In genomic region chr3:106213954-106214353, GRCh38 we compare ENCODE assay signal across 30 cellular contexts.
A peak's percentile ranks its signal among the peaks of the same experiment; 100 is the strongest.
DNase-seq lines count a peak whose midpoint lies in the region; ATAC-seq, FAIRE-seq and TF ChIP-seq lines count a peak whose summit lies in the region.
"Had no signal": no experiment of that assay in that cellular context is flagged by ENCODE, and none has a peak within 500 bp of the region (broad histone marks: within the 10 kb centered on the region; RNA-seq: fewer than 3 reads in every experiment).

No MANE protein-coding gene starts in this region.

- no peak for DNase-seq in T-helper 2 cell treated with Interferon-gamma antibody and Interleukin-4, amounts not matched to agents 5 μg/mL and 100 μg/mL, for 36 hours (ENCODE audit: low spot score)
- DNase-seq in T-helper 2 cell (no peak), A549 (ENCODE audit: low read depth in 1 of 2, low spot score in 1 of 2) (no peak), Karpas-422 (peak; percentile 47), AG20443 (ENCODE audit: low spot score) (no peak), neuronal stem cell (ENCODE audit: low spot score) (no peak)
- no peak for DNase-seq in activated T-helper 2 cell treated with anti-CD3 and anti-CD28 coated beads, Interferon-gamma antibody, Interleukin-2, Interleukin-4, amounts not matched to agents 10 μg/mL and 5 μg/mL and 100 μg/mL, durations not matched to agents 14 hours and 24 hours and 36 hours (ENCODE audit: low spot score)
- DNase-seq: activated effector memory CD4-positive, alpha-beta T cell treated with anti-CD3 and anti-CD28 coated beads, Interleukin-2, amount 50 U/mL, for 16 hours; adrenal gland; central memory CD4-positive, alpha-beta T cell; cortex of kidney; effector memory CD4-positive, alpha-beta T cell; H7; KG1; MG63; NCI-H1417; NCI-H2029; NCI-H510A treated with DMSO at 0.1 percent for 48 hours; NK-92 treated with Interleukin-12 subunit alpha and Interleukin-12 subunit beta, amount 100 ng/mL, for 24 hours; retina; stimulated activated naive CD4-positive, alpha-beta T cell treated with Interleukin-2 at 50 U/mL for 16 hours; T-helper 17 cell; testis had no signal

- H2BK15ac ChIP-seq in neuronal stem cell (ENCODE audit: low read length) = no peak overlapping the region

- H4K8ac ChIP-seq in neuronal stem cell (ENCODE audit: low read depth, low read length) = no peak overlapping the region

- no peak overlapping the region for H3K4ac ChIP-seq in neuronal stem cell (ENCODE audit: low read length)

- TF ChIP-seq POLR2A in A549 (IDR thresholded peaks at IDR 0.05; ENCODE audit: low read length) = no peak

- no peak for TF ChIP-seq EP300 in A549 (IDR thresholded peaks at IDR 0.05)

- H4K20me1 ChIP-seq in Karpas-422 (ENCODE audit: insufficient read depth, low read depth, low read length) = no peaks in the 10 kb centered on the region

- no peak overlapping the region for H2AFZ ChIP-seq in Karpas-422 (ENCODE audit: low read length)
- H2AFZ ChIP-seq in neuronal stem cell (ENCODE audit: low read length) = no peak overlapping the region
- H2AFZ ChIP-seq: parathyroid adenoma had no signal

- H3K27ac ChIP-seq in A549 (no peak overlapping the region), Karpas-422 (ENCODE audit: low read length) (no peak overlapping the region), neuronal stem cell (replicated peaks; ENCODE audit: low read length) (no peak overlapping the region)
- H3K27ac ChIP-seq: 22Rv1, adrenal gland, parathyroid adenoma, testis had no signal

- H3K4me1 Mint-ChIP-seq in T-helper 2 cell treated with Interferon-gamma antibody and Interleukin-4, amounts not matched to agents 5 μg/mL and 100 μg/mL, for 36 hours (ENCODE audit: low read depth) = peaks cover 23% of the 10 kb centered on the region
- H3K4me1 Mint-ChIP-seq in activated T-helper 2 cell treated with anti-CD3 and anti-CD28 coated beads, Interferon-gamma antibody, Interleukin-2, Interleukin-4, amounts not matched to agents 10 μg/mL and 5 μg/mL and 100 μg/mL, durations not matched to agents 14 hours and 24 hours and 36 hours (ENCODE audit: low read depth) = peaks cover 51% of the 10 kb centered on the region
- H3K4me1 Mint-ChIP-seq: CD14-positive monocyte, neural crest cell had no signal

- ATAC-seq in A549 (no peak), HG02588 (IDR thresholded peaks at IDR 0.05; ENCODE audit: unreplicated experiment) (no peak)
- ATAC-seq: SK-N-SH treated with all-trans-retinoic acid at 6 μM for 48 hours, T-helper 17 cell had no signal

- POLR2A ChIA-PET in A549 (lab: Yijun Ruan, JAX) = no interaction called here

- peaks cover 19% of the 10 kb centered on the region for H3K36me3 Mint-ChIP-seq in T-helper 2 cell treated with Interferon-gamma antibody and Interleukin-4, amounts not matched to agents 5 μg/mL and 100 μg/mL, for 36 hours (ENCODE audit: low read depth)
- H3K36me3 Mint-ChIP-seq in activated T-helper 2 cell treated with anti-CD3 and anti-CD28 coated beads, Interferon-gamma antibody, Interleukin-2, Interleukin-4, amounts not matched to agents 10 μg/mL and 5 μg/mL and 100 μg/mL, durations not matched to agents 14 hours and 24 hours and 36 hours (ENCODE audit: low read depth) = peaks cover 31% of the 10 kb centered on the region
- H3K36me3 Mint-ChIP-seq: CD14-positive monocyte had no signal

- H3K4me2 ChIP-seq in A549 = 0 out of 3 replicates have a peak overlapping the region, but pooled peaks have one; percentile 23
- H3K4me2 ChIP-seq in Karpas-422 (ENCODE audit: low read depth, low read length, poor library complexity, severe bottlenecking) = no peak overlapping the region
- no peak overlapping the region for H3K4me2 ChIP-seq in neuronal stem cell (ENCODE audit: insufficient read depth, low read length, poor library complexity, severe bottlenecking)

- H3K27me3 Mint-ChIP-seq in T-helper 2 cell treated with Interferon-gamma antibody and Interleukin-4, amounts not matched to agents 5 μg/mL and 100 μg/mL, for 36 hours (ENCODE audit: low read depth) = no peaks in the 10 kb centered on the region
- H3K27me3 Mint-ChIP-seq in activated T-helper 2 cell treated with anti-CD3 and anti-CD28 coated beads, Interferon-gamma antibody, Interleukin-2, Interleukin-4, amounts not matched to agents 10 μg/mL and 5 μg/mL and 100 μg/mL, durations not matched to agents 14 hours and 24 hours and 36 hours (ENCODE audit: low read depth) = no peaks in the 10 kb centered on the region
- H3K27me3 Mint-ChIP-seq: T-helper 17 cell had no signal

- no peak for FAIRE-seq in A549 (lab: Jason Lieb, UNC)
- FAIRE-seq: D721Med had no signal

- no peaks in the 10 kb centered on the region for H3K9me2 ChIP-seq in Karpas-422 (replicated peaks; ENCODE audit: insufficient read depth, low read length)

- WGBS in A549 (ENCODE audit: missing lambda C conversion rate) = 78% methylated on average over 4 of the region's 4 CpGs
- no CpG with 5 or more reads among the region's 4 CpGs for WGBS in neuronal stem cell (ENCODE audit: extremely low coverage in 2 of 2, insufficient read length in 2 of 2, insufficient replicate concordance in 1 of 2), 2 donors

- H3K79me2 ChIP-seq in Karpas-422 (ENCODE audit: low read length) = no peaks in the 10 kb centered on the region
- H3K79me2 ChIP-seq: parathyroid adenoma had no signal

- H2BK120ac ChIP-seq in neuronal stem cell (ENCODE audit: low read depth, low read length) = no peak overlapping the region

- no peak for TF ChIP-seq CTCF in A549 (IDR thresholded peaks at IDR 0.05)

- intact Hi-C loops in activated T-helper 2 cell treated with anti-CD3 and anti-CD28 coated beads, Interferon-gamma antibody, Interleukin-2, Interleukin-4, amounts not matched to agents 10 μg/mL and 5 μg/mL and 100 μg/mL, durations not matched to agents 14 hours and 24 hours and 36 hours (cut with micrococcal nuclease) = loop anchor here (2.0 to 10.0 kb wide), 5 partner anchors 29 to 537 kb away; no protein-coding TSS in a partner anchor

- H3K9ac ChIP-seq in Karpas-422 (ENCODE audit: low read length) = no peak overlapping the region
- H3K9ac ChIP-seq in neuronal stem cell (ENCODE audit: low read depth, low read length, poor library complexity) = no peak overlapping the region
- H3K9ac ChIP-seq: parathyroid adenoma had no signal

- H3K4me3 ChIP-seq in A549 (no peak overlapping the region), Karpas-422 (ENCODE audit: low read length) (no peak overlapping the region), neuronal stem cell (ENCODE audit: low read length in 2 of 2) (no peak overlapping the region)
- H3K4me3 ChIP-seq: adrenal gland, MG63, testis had no signal

- H3K14ac ChIP-seq in neuronal stem cell (ENCODE audit: low read length) = no peak overlapping the region

- H4K91ac ChIP-seq in neuronal stem cell (ENCODE audit: low read depth, low read length, poor library complexity) = no peak overlapping the region

- H2BK5ac ChIP-seq in neuronal stem cell (ENCODE audit: low read length) = no peak overlapping the region

- no peak overlapping the region for H3K23ac ChIP-seq in neuronal stem cell (ENCODE audit: low read depth, low read length, poor library complexity)

- no peaks in the 10 kb centered on the region for H3K79me1 ChIP-seq in neuronal stem cell (ENCODE audit: low read depth, low read length)

- no peak for TF ChIP-seq RAD21 in A549 (conservative IDR thresholded peaks at IDR 0.05 in 1 of 2, IDR thresholded peaks at IDR 0.05 in 1 of 2)

- H3K9me3 Mint-ChIP-seq in T-helper 2 cell treated with Interferon-gamma antibody and Interleukin-4, amounts not matched to agents 5 μg/mL and 100 μg/mL, for 36 hours = peaks cover 23% of the 10 kb centered on the region
- H3K9me3 Mint-ChIP-seq in activated T-helper 2 cell treated with anti-CD3 and anti-CD28 coated beads, Interferon-gamma antibody, Interleukin-2, Interleukin-4, amounts not matched to agents 10 μg/mL and 5 μg/mL and 100 μg/mL, durations not matched to agents 14 hours and 24 hours and 36 hours = peaks cover 32% of the 10 kb centered on the region

- CTCF ChIA-PET in A549 (lab: Yijun Ruan, JAX) = interaction anchor here (1.1 kb wide), 1 partner anchor 395 kb away, joined by 3 read pairs; no protein-coding TSS in a partner anchor

- H3K4me1 ChIP-seq in A549 (no peaks in the 10 kb centered on the region), Karpas-422 (ENCODE audit: low read length) (peaks cover 9% of the 10 kb centered on the region), neuronal stem cell (ENCODE audit: control insufficient read depth in 2 of 2, insufficient read depth in 1 of 2, low read depth in 1 of 2, low read length in 2 of 2) (no peaks in the 10 kb centered on the region)
- H3K4me1 ChIP-seq: adrenal gland, parathyroid adenoma, testis had no signal

- no peaks in the 10 kb centered on the region for H3K9me3 ChIP-seq in A549
- H3K9me3 ChIP-seq in Karpas-422 (ENCODE audit: low read length) = no peaks in the 10 kb centered on the region
- no peaks in the 10 kb centered on the region for H3K9me3 ChIP-seq in neuronal stem cell (replicated peaks in 1 of 2; ENCODE audit: control insufficient read depth in 2 of 2, insufficient read depth in 1 of 2, low read depth in 1 of 2, low read length in 2 of 2)
- H3K9me3 ChIP-seq: testis had no signal

- H2BK12ac ChIP-seq in neuronal stem cell (ENCODE audit: low read length) = no peak overlapping the region

- no peak overlapping the region for H3K18ac ChIP-seq in neuronal stem cell (ENCODE audit: low read length)

- no peak overlapping the region for H2AK5ac ChIP-seq in neuronal stem cell (ENCODE audit: low read depth, low read length)

- H3K4me3 Mint-ChIP-seq in T-helper 2 cell treated with Interferon-gamma antibody and Interleukin-4, amounts not matched to agents 5 μg/mL and 100 μg/mL, for 36 hours = no peak overlapping the region
- H3K4me3 Mint-ChIP-seq in activated T-helper 2 cell treated with anti-CD3 and anti-CD28 coated beads, Interferon-gamma antibody, Interleukin-2, Interleukin-4, amounts not matched to agents 10 μg/mL and 5 μg/mL and 100 μg/mL, durations not matched to agents 14 hours and 24 hours and 36 hours (ENCODE audit: low read depth) = peak overlapping the region; percentile 40
- H3K4me3 Mint-ChIP-seq: CD14-positive monocyte, neural crest cell, T-helper 17 cell had no signal

- no peaks in the 10 kb centered on the region; the same call in 1 of the 2 replicates for H3K36me3 ChIP-seq in Karpas-422 (ENCODE audit: insufficient read depth, low read length)
- H3K36me3 ChIP-seq in neuronal stem cell (replicated peaks in 1 of 2; ENCODE audit: control insufficient read depth in 2 of 2, insufficient read depth in 2 of 2, low read length in 2 of 2) = no peaks in the 10 kb centered on the region
- H3K36me3 ChIP-seq: adrenal gland, MG63 had no signal

- no peaks in the 10 kb centered on the region for H3K27me3 ChIP-seq in Karpas-422 (ENCODE audit: low read length)
- H3K27me3 ChIP-seq in neuronal stem cell (ENCODE audit: control insufficient read depth in 3 of 3, insufficient read depth in 3 of 3, low read depth in 1 of 3, low read length in 3 of 3) = no peaks in the 10 kb centered on the region
- H3K27me3 ChIP-seq: adrenal gland, MG63, testis had no signal

- H3K27ac Mint-ChIP-seq in T-helper 2 cell treated with Interferon-gamma antibody and Interleukin-4, amounts not matched to agents 5 μg/mL and 100 μg/mL, for 36 hours = peak overlapping the region; percentile 0
- H3K27ac Mint-ChIP-seq in activated T-helper 2 cell treated with anti-CD3 and anti-CD28 coated beads, Interferon-gamma antibody, Interleukin-2, Interleukin-4, amounts not matched to agents 10 μg/mL and 5 μg/mL and 100 μg/mL, durations not matched to agents 14 hours and 24 hours and 36 hours = peak overlapping the region; percentile 78
- H3K27ac Mint-ChIP-seq: CD14-positive monocyte, T-helper 17 cell had no signal

TF ChIP-seq in A549, 52 proteins besides CTCF, POLR2A, EP300 and RAD21 (continues in another document):
- no peak for TF ChIP-seq ZNF302 (CRISPR knock-in tag; IDR thresholded peaks at IDR 0.05)
